9 cellular contexts compared by ENCODE assay signal in the genomic region with DNA sequence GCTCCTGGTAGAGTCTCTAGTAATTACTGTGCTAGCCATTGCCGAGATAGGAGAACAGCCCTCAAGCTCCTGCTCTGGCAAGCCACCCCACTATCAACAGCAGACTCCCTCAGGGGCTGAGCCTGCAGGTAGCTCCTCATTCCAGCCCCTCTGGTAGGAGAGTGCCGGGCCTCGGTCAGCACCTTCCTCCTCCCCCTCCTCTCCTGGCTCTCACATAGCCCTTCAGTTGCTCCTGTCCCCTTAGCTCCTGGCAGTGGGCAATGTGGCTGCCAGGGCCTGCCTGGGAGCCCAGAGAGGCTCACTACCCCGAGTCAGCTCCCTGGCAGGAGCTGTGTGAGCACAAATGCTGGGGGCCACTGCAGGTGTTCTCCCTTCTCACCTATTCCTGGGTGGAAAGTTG. TPM values are rescaled to one million over a fixed set of nuclear protein-coding genes. Genes with fewer than 3 reads are reported as not detected.
"Had no signal": no experiment of that assay in that cellular context is flagged by ENCODE, and none has a peak within 500 bp of the region (broad histone marks: within the 10 kb centered on the region; RNA-seq: fewer than 3 reads in every experiment).

No MANE protein-coding gene starts in this region.

- H3K27ac Mint-ChIP-seq: H9, IgD-negative memory B cell had no signal

- H2AFZ ChIP-seq: GM23248 had no signal

- H3K4me3 Mint-ChIP-seq: H9, IgD-negative memory B cell had no signal

- H3K27ac ChIP-seq: GM23248, HL-60 had no signal

- FAIRE-seq: H54, HepG2 had no signal

- H3K4me3 ChIP-seq: GM23248 had no signal

- H3K9me3 Mint-ChIP-seq: H9, IgD-negative memory B cell had no signal

- H3K4me1 Mint-ChIP-seq: IgD-negative memory B cell had no signal

- ATAC-seq: HepG2 had no signal

- H3K9ac ChIP-seq: GM23248 had no signal

- DNase-seq: GM23248, GOT3, H9, HCEC 1CT had no signal

- H3K36me3 Mint-ChIP-seq: IgD-negative memory B cell had no signal

RNA-seq across cellular contexts. Expression of a gene that starts 52.0 kb away (rescaled TPM):
- total RNA-seq: GM23248, HepG2, HT1080 had no signal
- polyA plus RNA-seq: GM23248, HepG2, IgD-negative memory B cell had no signal
